ENCODE assay signal across 8 cellular contexts in the genomic region with DNA sequence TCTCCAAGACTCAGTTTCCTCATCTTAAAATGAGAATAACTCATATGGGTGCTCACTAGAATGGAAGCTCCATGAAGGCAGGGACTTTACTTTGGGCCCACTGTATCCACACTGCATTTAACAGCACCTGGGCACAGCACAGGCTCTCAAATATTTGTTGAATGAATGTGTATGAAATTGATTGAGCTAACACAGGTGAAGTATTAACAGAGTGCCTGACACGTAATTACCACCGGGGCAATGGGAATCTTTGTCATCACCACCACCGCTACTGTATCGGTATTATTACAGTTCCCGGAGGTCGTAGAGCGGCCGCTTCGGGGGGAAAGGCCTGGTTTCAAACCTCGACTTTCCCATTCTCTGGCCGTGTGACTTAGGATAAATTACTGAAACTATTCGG. TPM values are rescaled to one million over a fixed set of nuclear protein-coding genes. Genes with fewer than 3 reads are reported as not detected.
DNase-seq lines count a peak whose midpoint lies in the region; ATAC-seq, FAIRE-seq and TF ChIP-seq lines count a peak whose summit lies in the region.

No MANE protein-coding gene starts in this region.

- peaks cover 7% of the 10 kb centered on the region for H3K27me3 Mint-ChIP-seq in glutamatergic neuron (ENCODE audit: unreplicated experiment)

- peak overlapping the region; percentile 72 for H3K4me3 ChIP-seq in HAP-1
- peak overlapping the region; percentile 39 to 80 for H3K4me3 ChIP-seq in small intestine (ENCODE audit: low read depth in 1 of 2, low read length in 2 of 2)

- peak overlapping the region; percentile 98 for H3K27ac Mint-ChIP-seq in glutamatergic neuron (ENCODE audit: unreplicated experiment)

- DNase-seq in HAP-1 (ENCODE audit: low spot score in 2 of 2) (no peak), glutamatergic neuron (no peak), small intestine (no peak), NCI-H2081 (lab: John Stamatoyannopoulos, UW) (no peak), hepatic stellate cell (ENCODE audit: low spot score) (no peak), omental fat pad (ENCODE audit: low spot score) (no peak)

- 65 to 79% (median 73%) methylated on average over 12 of the region's 12 CpGs for WGBS in small intestine, 3 donors

- H3K4me1 Mint-ChIP-seq in glutamatergic neuron (ENCODE audit: low read depth, unreplicated experiment), result peaks cover 20% of the 10 kb centered on the region

- no peaks in the 10 kb centered on the region for H3K9me3 ChIP-seq in HAP-1
- no peaks in the 10 kb centered on the region for H3K9me3 ChIP-seq in small intestine (ENCODE audit: control insufficient read depth, low read depth)

- H3K27ac ChIP-seq in VCaP (peak overlapping the region; percentile 87), small intestine (ENCODE audit: low read depth in 1 of 2, low read length in 1 of 2) (peak overlapping the region in 1 of 2 donors; percentile 99)

- no peak for FAIRE-seq in small intestine (lab: Jason Lieb, UNC)

- H3K4me1 ChIP-seq in HAP-1, result peaks cover 21% of the 10 kb centered on the region
- peaks cover 3 to 7% of the 10 kb centered on the region in 2 donors for H3K4me1 ChIP-seq in small intestine (ENCODE audit: control insufficient read depth in 2 of 2, insufficient read depth in 1 of 2, low read depth in 1 of 2, low read length in 1 of 2)

- H3K36me3 ChIP-seq in HAP-1 (replicated peaks) (no peaks in the 10 kb centered on the region), small intestine (ENCODE audit: control insufficient read depth in 2 of 2, insufficient read depth in 2 of 2, low read length in 2 of 2) (no peaks in the 10 kb centered on the region)

- no peaks in the 10 kb centered on the region for H3K27me3 ChIP-seq in HAP-1 (ENCODE audit: low read depth)
- peaks cover 0 to 2% of the 10 kb centered on the region in 2 donors for H3K27me3 ChIP-seq in small intestine (ENCODE audit: control insufficient read depth in 2 of 2, insufficient read depth in 2 of 2, low read length in 2 of 2)

- H3K4me3 Mint-ChIP-seq in glutamatergic neuron (ENCODE audit: unreplicated experiment), result peak overlapping the region; percentile 99

- ATAC-seq in HG03139 (IDR thresholded peaks at IDR 0.05; ENCODE audit: unreplicated experiment), result no peak
- ATAC-seq in omental fat pad (ENCODE audit: low FRiP score), result no peak

- no peak for TF ChIP-seq CTCF in VCaP (conservative IDR thresholded peaks at IDR 0.05)
- no peak for TF ChIP-seq CTCF in glutamatergic neuron (IDR thresholded peaks at IDR 0.05; ENCODE audit: partially characterized antibody, unreplicated experiment)
- no peak for TF ChIP-seq CTCF in omental fat pad (IDR thresholded peaks at IDR 0.05)

- in situ Hi-C loops in HAP-1 (cut with MboI; ENCODE audit: low sequenced_read_pairs), result no loop called here

- H3K36me3 Mint-ChIP-seq in glutamatergic neuron (ENCODE audit: unreplicated experiment), result no peaks in the 10 kb centered on the region

- H3K9me3 Mint-ChIP-seq in glutamatergic neuron (ENCODE audit: unreplicated experiment), result peaks cover 8% of the 10 kb centered on the region

RNA-seq across cellular contexts. Expression of gene RIC8B, which starts 1.2 kb away (rescaled TPM):
- total RNA-seq in glutamatergic neuron (ENCODE audit: unreplicated experiment), result 21.3 TPM
- 1 to 10 TPM; 3.0 to 5.9 (median 4.9) TPM for polyA plus RNA-seq in small intestine
- total RNA-seq in omental fat pad, result 10 to 100 TPM; 12.5 to 17.8 (median 15.8) TPM
